In the genomic region with DNA sequence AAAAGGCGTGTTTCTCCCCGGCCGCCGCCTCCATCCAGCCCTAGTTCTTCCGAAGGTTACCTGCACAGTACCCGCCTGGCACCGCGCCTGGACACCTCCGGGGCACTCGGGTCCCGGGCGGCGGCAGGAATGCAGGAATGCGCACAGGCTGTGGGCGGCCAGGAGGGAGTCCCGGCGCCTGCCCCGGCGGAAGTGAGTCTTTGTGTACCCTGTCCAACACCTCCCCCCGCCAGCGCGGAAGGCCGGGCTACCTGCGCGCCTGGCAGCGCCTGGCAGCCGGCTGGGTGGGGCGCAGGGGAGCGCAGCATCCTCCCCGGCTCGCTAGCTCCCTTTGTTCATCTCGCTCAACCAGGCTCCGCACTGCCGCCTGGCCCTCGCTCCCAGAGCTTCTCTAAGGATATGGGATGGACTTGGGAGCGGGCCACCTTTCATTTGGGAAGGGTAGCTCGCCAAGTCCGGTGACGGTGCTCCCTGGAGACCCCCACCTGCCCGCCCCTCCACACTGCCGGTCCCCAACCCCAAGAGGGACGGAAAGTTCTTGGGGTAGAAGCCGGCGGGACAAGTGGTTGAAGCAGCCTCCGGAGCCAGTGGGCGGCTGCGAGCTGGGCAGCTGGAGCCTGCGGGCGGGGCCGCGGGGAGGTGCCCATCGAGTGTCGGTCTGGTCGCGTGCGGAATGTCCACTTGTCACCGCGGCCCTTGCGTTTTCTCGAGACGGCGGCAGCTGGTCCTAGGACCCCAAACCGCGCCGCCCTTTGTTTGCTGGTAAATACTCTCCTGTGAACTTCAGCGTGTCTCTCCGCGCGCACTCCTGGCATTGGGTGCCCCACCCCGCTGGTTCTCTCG, we compare ENCODE assay signal across 8 cellular contexts. TPM values are rescaled to one million over a fixed set of nuclear protein-coding genes. Genes with fewer than 3 reads are reported as not detected.
DNase-seq lines count a peak whose midpoint lies in the region; ATAC-seq and TF ChIP-seq lines count a peak whose summit lies in the region.

No MANE protein-coding gene starts in this region.

- H2AFZ ChIP-seq in neuronal stem cell (ENCODE audit: low read length): peak overlapping the region; percentile 87

- H3K9me3 ChIP-seq in neuronal stem cell (replicated peaks in 1 of 2; ENCODE audit: control insufficient read depth in 2 of 2, insufficient read depth in 1 of 2, low read depth in 1 of 2, low read length in 2 of 2): no peaks in the 10 kb centered on the region

- peak overlapping the region; percentile 6 for H3K14ac ChIP-seq in neuronal stem cell (ENCODE audit: low read length)

- ATAC-seq in HG03520 (IDR thresholded peaks at IDR 0.05; ENCODE audit: unreplicated experiment): no peak
- ATAC-seq in HG03442 (IDR thresholded peaks at IDR 0.05; ENCODE audit: unreplicated experiment): no peak

- H3K4me3 ChIP-seq in fibroblast of mammary gland (ENCODE audit: control insufficient read depth, low read depth, low read length): peak overlapping the region; percentile 19
- H3K4me3 ChIP-seq in neuronal stem cell (ENCODE audit: low read length in 2 of 2): peak overlapping the region; percentile 37 to 99

- H3K4me1 ChIP-seq in neuronal stem cell (ENCODE audit: control insufficient read depth in 2 of 2, insufficient read depth in 1 of 2, low read depth in 1 of 2, low read length in 2 of 2): peaks cover 2 to 5% of the 10 kb centered on the region in 2 donors

- H3K4me2 ChIP-seq in neuronal stem cell (ENCODE audit: insufficient read depth, low read length, poor library complexity, severe bottlenecking): peak overlapping the region; percentile 98

- peak overlapping the region; percentile 43 for H4K8ac ChIP-seq in neuronal stem cell (ENCODE audit: low read depth, low read length)

- peak overlapping the region; percentile 81 for H3K9ac ChIP-seq in neuronal stem cell (ENCODE audit: low read depth, low read length, poor library complexity)

- H2AK5ac ChIP-seq in neuronal stem cell (ENCODE audit: low read depth, low read length): no peak overlapping the region

- H3K79me1 ChIP-seq in neuronal stem cell (ENCODE audit: low read depth, low read length): peaks cover 2% of the 10 kb centered on the region

- H3K4ac ChIP-seq in neuronal stem cell (ENCODE audit: low read length): peak overlapping the region; percentile 76

- WGBS in neuronal stem cell (ENCODE audit: extremely low coverage in 2 of 2, insufficient read length in 2 of 2, insufficient replicate concordance in 1 of 2), 2 donors: no CpG with 5 or more reads among the region's 71 CpGs

- no peak overlapping the region for H2BK12ac ChIP-seq in neuronal stem cell (ENCODE audit: low read length)

- no peak overlapping the region for H4K91ac ChIP-seq in neuronal stem cell (ENCODE audit: low read depth, low read length, poor library complexity)

- peak; percentile 92 for DNase-seq in COR-L47 (lab: John Stamatoyannopoulos, UW)
- peak; percentile 89 for DNase-seq in NCI-H226
- no peak for DNase-seq in fibroblast of mammary gland (ENCODE audit: low read depth)
- peak; percentile 44 for DNase-seq in neuronal stem cell (ENCODE audit: low spot score)
- DNase-seq in effector CD4-positive, alpha-beta T cell: no peak
- DNase-seq in medulla oblongata (ENCODE audit: extremely low spot score): no peak

- peak overlapping the region; percentile 88 for H2BK15ac ChIP-seq in neuronal stem cell (ENCODE audit: low read length)

- peak overlapping the region; percentile 96 for H3K18ac ChIP-seq in neuronal stem cell (ENCODE audit: low read length)

- H3K27me3 ChIP-seq in neuronal stem cell (ENCODE audit: control insufficient read depth in 3 of 3, insufficient read depth in 3 of 3, low read depth in 1 of 3, low read length in 3 of 3): peaks cover 0 to 67% (median 10%) of the 10 kb centered on the region in 3 experiments

- H2BK5ac ChIP-seq in neuronal stem cell (ENCODE audit: low read length): peak overlapping the region; percentile 53

- H2BK120ac ChIP-seq in neuronal stem cell (ENCODE audit: low read depth, low read length): peak overlapping the region; percentile 98

- H3K36me3 ChIP-seq in neuronal stem cell (replicated peaks in 1 of 2; ENCODE audit: control insufficient read depth in 2 of 2, insufficient read depth in 2 of 2, low read length in 2 of 2): no peaks in the 10 kb centered on the region

- no peak overlapping the region for H3K27ac ChIP-seq in neuronal stem cell (replicated peaks; ENCODE audit: low read length)

- TF ChIP-seq CTCF in fibroblast of mammary gland (conservative IDR thresholded peaks at IDR 0.05; ENCODE audit: control insufficient read depth, insufficient read depth, low read depth, low read length): no peak

- peak overlapping the region; percentile 73 for H3K23ac ChIP-seq in neuronal stem cell (ENCODE audit: low read depth, low read length, poor library complexity)

RNA-seq across cellular contexts. Expression of a gene that starts 1.2 kb away (rescaled TPM):
- 5.6 TPM for polyA plus RNA-seq in neuronal stem cell (2013, experiment 1 of 2)
- polyA plus RNA-seq in neuronal stem cell (2013, experiment 2 of 2): 5.5 TPM

Comparison
In these comparisons a context has a peak if more than half of its experiments do, and no peak if none do; other contexts are left out.
1. DNase-seq: peak in COR-L47 (single experiment), NCI-H226 (single experiment) and neuronal stem cell (single experiment); none in fibroblast of mammary gland (single experiment), effector CD4-positive, alpha-beta T cell (single experiment) and medulla oblongata (single experiment).